ENCODE assay signal across 8 cellular contexts in the genomic region with DNA sequence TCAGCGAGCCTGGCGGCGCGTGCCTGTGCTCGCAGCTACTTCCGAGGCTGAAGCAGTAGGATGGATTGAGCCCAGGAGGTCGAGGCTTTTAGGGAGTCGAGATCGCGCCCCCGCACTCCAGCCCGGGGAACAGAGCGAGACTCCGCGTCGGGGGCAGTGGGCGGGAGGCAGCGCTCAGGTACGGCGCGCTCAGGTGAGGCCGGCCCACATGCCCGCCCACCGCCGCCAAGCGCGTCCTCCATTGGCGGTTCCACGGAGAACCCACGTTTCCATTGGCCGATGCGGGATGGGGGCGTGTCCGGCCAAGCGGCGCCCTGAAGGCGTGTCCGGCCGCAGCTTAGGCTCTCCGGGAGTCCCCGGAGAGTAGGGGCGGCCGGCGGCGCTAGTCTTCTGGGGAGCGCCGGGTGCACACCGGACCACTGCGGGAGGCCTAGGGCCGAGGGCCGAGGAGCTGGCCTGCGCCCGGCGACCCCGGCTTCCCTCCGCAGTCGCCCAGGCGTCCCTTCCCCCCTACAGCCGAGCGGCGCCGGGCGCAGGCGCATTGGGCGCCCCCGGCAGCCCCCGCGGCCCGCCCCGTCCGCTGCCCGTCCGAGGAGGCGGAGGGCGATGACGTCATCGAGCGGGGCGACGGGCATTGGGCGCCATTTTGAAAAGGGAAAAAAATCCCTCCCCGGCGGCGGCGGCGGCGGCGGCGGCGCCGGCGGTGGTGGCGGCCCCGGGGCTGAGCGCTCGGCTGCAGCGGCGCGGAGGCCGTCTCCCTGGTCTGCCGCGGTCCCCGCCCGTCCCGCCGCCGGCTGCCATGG. TPM values are rescaled to one million over a fixed set of nuclear protein-coding genes. Genes with fewer than 3 reads are reported as not detected.
A peak's percentile ranks its signal among the peaks of the same experiment; 100 is the strongest.
DNase-seq lines count a peak whose midpoint lies in the region; ATAC-seq and TF ChIP-seq lines count a peak whose summit lies in the region.

A gene (plus strand): TSS at position 659 of the 803 bp plus-strand sequence. CDS start 141 bp downstream, at position 800.

- TF ChIP-seq CTCF in endothelial cell (IDR thresholded peaks at IDR 0.05; ENCODE audit: unreplicated experiment) (no peak), mesothelial cell of epicardium (IDR thresholded peaks at IDR 0.05; ENCODE audit: unreplicated experiment) (no peak)

- H3K27ac Mint-ChIP-seq in endothelial cell (ENCODE audit: unreplicated experiment) (peak within 1 kb of the TSS; percentile 82), mesothelial cell of epicardium (peak within 1 kb of the TSS; percentile 95)

- H3K4me3 Mint-ChIP-seq in endothelial cell (ENCODE audit: unreplicated experiment) = peak within 1 kb of the TSS; percentile 96
- peak within 1 kb of the TSS; percentile 85 for H3K4me3 Mint-ChIP-seq in mesothelial cell of epicardium

- H3K27me3 Mint-ChIP-seq in endothelial cell (ENCODE audit: unreplicated experiment) (peaks cover 5% of the 10 kb centered on the region), mesothelial cell of epicardium (ENCODE audit: low read depth) (peaks cover 19% of the 10 kb centered on the region)

- peaks cover 10% of the 10 kb centered on the region for H3K36me3 Mint-ChIP-seq in endothelial cell (ENCODE audit: low read depth, unreplicated experiment)
- no peaks in the 10 kb centered on the region for H3K36me3 Mint-ChIP-seq in mesothelial cell of epicardium

- peak; percentile 84 for ATAC-seq in GM21367 (IDR thresholded peaks at IDR 0.05; ENCODE audit: unreplicated experiment)

- no peaks in the 10 kb centered on the region for H3K9me3 Mint-ChIP-seq in endothelial cell (ENCODE audit: unreplicated experiment)
- H3K9me3 Mint-ChIP-seq in mesothelial cell of epicardium = no peaks in the 10 kb centered on the region

- DNase-seq in COR-L47 (lab: John Stamatoyannopoulos, UW) = peak; percentile 79
- DNase-seq in HT1080 (ENCODE audit: low read depth) = peak; percentile 84
- peak; percentile 77 for DNase-seq in NOMO-1 treated with dmso at 0.1 percent for 144 hours (lab: John Stamatoyannopoulos, UW; ENCODE audit: unreplicated experiment)
- DNase-seq in activated CD8-positive, alpha-beta memory T cell treated with anti-CD3 and anti-CD28 coated beads, Interleukin-2, amount 50 U/mL, for 4 hours = peak; percentile 95
- DNase-seq in endothelial cell (ENCODE audit: low spot score) = peak; percentile 94
- DNase-seq in mesothelial cell of epicardium (ENCODE audit: low spot score in 2 of 2, unreplicated experiment in 2 of 2) = peak; percentile 96 to 97
- DNase-seq in stimulated activated CD8-positive, alpha-beta memory T cell treated with anti-CD3 and anti-CD28 coated beads, Interleukin-15, amount 100 ng/mL, for 48 hours (ENCODE audit: low read depth in 2 of 2) = peak; percentile 90 to 91

- H3K4me1 Mint-ChIP-seq in endothelial cell (ENCODE audit: unreplicated experiment) = peaks cover 24% of the 10 kb centered on the region
- H3K4me1 Mint-ChIP-seq in mesothelial cell of epicardium = peaks cover 22% of the 10 kb centered on the region

RNA-seq across cellular contexts. Expression of the gene that starts here (rescaled TPM):
- 30.1 and 31.5 TPM in 2 replicates for total RNA-seq in HT1080 (2014; rRNA removed; shearing (Covaris generic))
- 19.3 and 20.9 TPM in 2 replicates for polyA plus RNA-seq in HT1080 (2015; cell fraction: cytosol; rRNA removed)
- polyA plus RNA-seq in HT1080 (2015; cell fraction: nucleus; rRNA removed) = 18.8 and 23.8 TPM in 2 replicates
- 36.9 TPM for total RNA-seq in endothelial cell (ENCODE audit: unreplicated experiment)
- total RNA-seq in mesothelial cell of epicardium = 32.9 to 34.0 TPM (median 33.3 TPM) in 3 replicates

Comparison
In these comparisons a context has a peak if more than half of its experiments do, and no peak if none do; other contexts are left out.
1. Peak in every context shown above with its lines: DNase-seq and ATAC-seq.